Comparison of ENCODE assay signal across 12 cellular contexts in the genomic region with DNA sequence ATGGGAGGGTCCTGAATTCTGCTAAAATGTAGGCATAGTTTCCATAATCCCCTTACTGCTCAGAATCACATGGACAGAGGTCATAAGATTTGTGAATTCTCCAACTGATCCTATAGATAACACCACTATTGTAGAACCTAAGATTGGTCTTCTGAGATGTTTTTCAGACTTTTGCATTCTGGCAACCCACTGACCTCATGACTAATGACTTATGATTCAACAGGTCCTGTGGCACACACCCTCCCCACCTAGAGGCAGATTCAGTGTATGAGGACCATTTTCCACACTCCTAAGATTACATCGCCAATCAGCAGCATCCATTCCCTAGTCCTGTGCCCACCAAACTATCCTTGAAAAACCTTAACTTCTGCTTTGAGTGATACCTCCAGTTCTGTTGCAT.
DNase-seq lines count a peak whose midpoint lies in the region; ATAC-seq and TF ChIP-seq lines count a peak whose summit lies in the region.
"Had no signal": no experiment of that assay in that cellular context is flagged by ENCODE, and none has a peak within 500 bp of the region (broad histone marks: within the 10 kb centered on the region; RNA-seq: fewer than 3 reads in every experiment).

No MANE protein-coding gene starts in this region.

- TF ChIP-seq CTCF in HFFc6 (IDR thresholded peaks at IDR 0.05): peak; percentile 32; the same call in 1 of the 2 replicates

- no peak overlapping the region for H3K4me3 Mint-ChIP-seq in HFFc6

- H3K27me3 Mint-ChIP-seq in HFFc6 (ENCODE audit: insufficient read depth): peaks cover 2% of the 10 kb centered on the region; the same call in 1 of the 2 replicates

- ATAC-seq in GM21367 (IDR thresholded peaks at IDR 0.05; ENCODE audit: unreplicated experiment) (no peak), left cardiac atrium (no peak), GM18517 (IDR thresholded peaks at IDR 0.05; ENCODE audit: unreplicated experiment) (no peak)

- intact Hi-C loops in left cardiac atrium (cut with DNase I): no loop called here

- DNase-seq in EH (ENCODE audit: low read depth) (peak; percentile 32), HFFc6 (peak; percentile 33), amniotic epithelial cell (ENCODE audit: low read depth) (peak; percentile 19), foreskin melanocyte (peak; percentile 13), left cardiac atrium (no peak), GM19238 (ENCODE audit: insufficient read length, low spot score) (no peak)
- DNase-seq: NCI-H2029 treated with DMSO at 0.1 percent for 48 hours, NCI-H526 treated with DMSO at 0.1 percent for 48 hours, Peyer's patch, SW 1271 had no signal

- H3K9me3 Mint-ChIP-seq in HFFc6: no peaks in the 10 kb centered on the region

- peaks cover 38% of the 10 kb centered on the region for H3K4me1 Mint-ChIP-seq in HFFc6 (ENCODE audit: low read depth)

- peaks cover 9% of the 10 kb centered on the region; the same call in 1 of the 2 replicates for H3K36me3 Mint-ChIP-seq in HFFc6 (ENCODE audit: low read depth)

- no peak overlapping the region; the same call in 1 of the 2 replicates for H3K27ac Mint-ChIP-seq in HFFc6

Comparison
In these comparisons a context has a peak if more than half of its experiments do, and no peak if none do; other contexts are left out.
1. DNase-seq: peak in EH (single experiment), HFFc6 (single experiment), amniotic epithelial cell (single experiment) and foreskin melanocyte (single experiment); none in left cardiac atrium (single experiment) and GM19238 (single experiment).